Comparison of ENCODE assay signal across 1 cellular context in the genomic region with DNA sequence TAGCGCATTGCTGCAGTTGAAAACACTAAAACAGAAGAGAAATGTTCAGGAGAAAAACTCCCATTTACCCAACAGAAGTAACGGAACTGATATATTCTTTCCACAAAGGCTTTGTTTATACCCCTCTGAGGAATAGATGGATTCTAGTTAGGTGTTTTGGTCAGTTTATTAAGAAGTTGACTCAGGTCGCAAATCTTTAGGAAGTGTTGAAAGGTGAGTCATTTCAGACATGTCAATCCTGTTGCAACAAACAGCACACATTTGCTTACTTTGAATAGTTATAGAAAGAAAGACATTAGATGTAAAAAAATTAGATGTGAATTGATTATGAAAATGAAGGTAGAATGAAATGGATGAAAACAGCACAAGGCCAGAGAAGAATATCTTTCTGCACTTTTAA.
TF ChIP-seq lines count a peak whose summit lies in the region.

No MANE protein-coding gene starts in this region.

TF ChIP-seq in HepG2, 621 proteins besides CTCF, POLR2A, EP300 and RAD21 (continued from another document):
- TF ChIP-seq, protein P1, sequence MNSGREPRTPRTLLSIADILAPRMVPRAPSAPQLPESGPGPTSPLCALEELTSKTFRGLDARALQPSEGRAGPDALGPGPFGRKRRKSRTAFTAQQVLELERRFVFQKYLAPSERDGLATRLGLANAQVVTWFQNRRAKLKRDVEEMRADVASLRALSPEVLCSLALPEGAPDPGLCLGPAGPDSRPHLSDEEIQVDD (CRISPR knock-in tag; IDR thresholded peaks at IDR 0.05; ENCODE audit: borderline replicate concordance): no peak
- TF ChIP-seq ZNF546 (CRISPR knock-in tag; conservative IDR thresholded peaks at IDR 0.05) (no peak), SP1 (IDR thresholded peaks at IDR 0.05) (no peak), SP1 (CRISPR knock-in tag; IDR thresholded peaks at IDR 0.05) (no peak), ZFP90 (CRISPR knock-in tag; IDR thresholded peaks at IDR 0.05; ENCODE audit: borderline replicate concordance) (no peak), THAP11 (CRISPR knock-in tag; IDR thresholded peaks at IDR 0.05) (no peak), NR3C1 (CRISPR knock-in tag; IDR thresholded peaks at IDR 0.05) (no peak)
